In the genomic region with DNA sequence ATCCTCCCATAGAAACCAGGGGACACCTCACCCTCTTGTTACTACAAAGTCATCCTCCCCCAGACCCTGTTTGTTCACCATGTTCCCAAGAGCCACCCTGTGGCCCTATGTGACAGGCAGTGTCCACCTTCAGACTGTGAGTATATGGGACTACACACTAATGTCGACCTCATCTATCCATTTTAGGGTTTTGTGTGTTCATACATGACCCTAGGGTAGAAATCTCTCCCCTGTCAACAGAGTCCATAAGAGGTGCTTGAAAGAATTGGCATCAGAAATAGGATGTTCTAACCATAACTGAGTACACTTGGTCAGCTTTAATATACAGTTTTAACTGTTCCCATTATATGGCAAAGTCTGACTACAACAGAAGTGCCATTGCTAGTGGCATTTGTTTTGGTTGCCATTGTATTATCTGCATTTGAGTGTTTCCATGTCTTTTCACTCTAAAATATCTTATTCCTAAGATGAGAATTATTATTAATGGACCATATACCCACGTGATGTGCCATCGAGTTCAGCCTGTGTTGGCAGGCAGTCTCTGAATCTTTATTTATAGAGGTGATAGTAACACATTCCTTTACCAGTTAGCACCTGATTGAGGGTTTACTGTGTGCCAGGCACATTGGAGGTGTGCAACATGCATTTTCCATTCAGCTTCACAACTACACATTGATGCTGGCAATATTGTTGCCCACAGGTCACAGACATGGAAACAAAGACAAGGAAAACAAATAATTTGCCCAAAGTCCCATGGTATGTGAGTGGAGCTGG, we compare ENCODE assay signal across 19 cellular contexts.
DNase-seq lines count a peak whose midpoint lies in the region; ATAC-seq, FAIRE-seq and TF ChIP-seq lines count a peak whose summit lies in the region.
"Had no signal": no experiment of that assay in that cellular context is flagged by ENCODE, and none has a peak within 500 bp of the region (broad histone marks: within the 10 kb centered on the region; RNA-seq: fewer than 3 reads in every experiment).

No MANE protein-coding gene starts in this region.

- TF ChIP-seq EP300 in A549 (IDR thresholded peaks at IDR 0.05): no peak

- 19% methylated on average over 3 of the region's 3 CpGs for WGBS in A549 (ENCODE audit: missing lambda C conversion rate)

- TF ChIP-seq RAD21 in A549 (conservative IDR thresholded peaks at IDR 0.05 in 1 of 2, IDR thresholded peaks at IDR 0.05 in 1 of 2): no peak

- H3K9me3 Mint-ChIP-seq in mesothelial cell of epicardium: peaks cover 13% of the 10 kb centered on the region

- no peak for ATAC-seq in A549
- ATAC-seq: HCT116, HepG2 had no signal

- peaks cover 17% of the 10 kb centered on the region for H3K4me1 ChIP-seq in A549
- H3K4me1 ChIP-seq in PC-9 (replicated peaks; ENCODE audit: insufficient read depth): peaks cover 29% of the 10 kb centered on the region
- H3K4me1 ChIP-seq in left ventricle myocardium inferior: peaks cover 5% of the 10 kb centered on the region

- H3K27me3 ChIP-seq in PC-9 (ENCODE audit: insufficient read depth, low read depth) (no peaks in the 10 kb centered on the region), left ventricle myocardium inferior (ENCODE audit: low read depth) (no peaks in the 10 kb centered on the region)

- intact Hi-C loops in PC-9 (cut with micrococcal nuclease; ENCODE audit: unreplicated experiment) (no loop called here), left ventricle myocardium inferior (cut with micrococcal nuclease) (no loop called here)

- H2AFZ ChIP-seq in PC-9: 0 out of 2 replicates have a peak overlapping the region, but pooled peaks have one; percentile 9

- FAIRE-seq in A549 (lab: Jason Lieb, UNC): no peak
- FAIRE-seq: G401.6, GM12891, H54, HepG2, HTR-8/SVneo had no signal

- H3K4me2 ChIP-seq in A549: no peak overlapping the region
- no peak overlapping the region for H3K4me2 ChIP-seq in PC-9

- H3K27ac Mint-ChIP-seq in mesothelial cell of epicardium: peak overlapping the region; percentile 89
- H3K27ac Mint-ChIP-seq: B cell; CD4-positive, alpha-beta T cell had no signal

- TF ChIP-seq CTCF in A549 (IDR thresholded peaks at IDR 0.05) (no peak), PC-9 (conservative IDR thresholded peaks at IDR 0.05) (no peak), left ventricle myocardium inferior (IDR thresholded peaks at IDR 0.05; ENCODE audit: borderline replicate concordance) (no peak), mesothelial cell of epicardium (IDR thresholded peaks at IDR 0.05; ENCODE audit: unreplicated experiment) (no peak)

- peaks cover 64% of the 10 kb centered on the region for H3K4me1 Mint-ChIP-seq in mesothelial cell of epicardium
- H3K4me1 Mint-ChIP-seq: B cell had no signal

- no peaks in the 10 kb centered on the region for H3K79me2 ChIP-seq in PC-9 (ENCODE audit: low read depth)

- BruUV-seq in PC-9 (replicated peaks; lab: Mats Ljungman, UMichigan): no TSS peak

- H3K27ac ChIP-seq in A549 (peak overlapping the region; percentile 49 to 67; a peak in 5 of 6 replicates), PC-9 (no peak overlapping the region; the same call in 1 of the 2 replicates), left ventricle myocardium inferior (replicated peaks) (peak overlapping the region; percentile 20)

- H3K36me3 Mint-ChIP-seq in mesothelial cell of epicardium: peaks cover 9% of the 10 kb centered on the region

- H3K9me3 ChIP-seq in A549 (peaks cover 4% of the 10 kb centered on the region; the same call in 1 of the 3 replicates), PC-9 (ENCODE audit: insufficient read depth, low read depth) (peaks cover under 1% of the 10 kb centered on the region), left ventricle myocardium inferior (replicated peaks) (peaks cover 24% of the 10 kb centered on the region)

- no peaks in the 10 kb centered on the region for H4K20me1 ChIP-seq in PC-9 (ENCODE audit: insufficient read depth)

- no peaks in the 10 kb centered on the region for H3K36me3 ChIP-seq in PC-9 (ENCODE audit: low read depth)
- no peaks in the 10 kb centered on the region for H3K36me3 ChIP-seq in left ventricle myocardium inferior

- H3K27me3 Mint-ChIP-seq in mesothelial cell of epicardium (ENCODE audit: low read depth): no peaks in the 10 kb centered on the region
- H3K27me3 Mint-ChIP-seq: B cell; CD4-positive, alpha-beta T cell had no signal

- no peak overlapping the region for H3K4me3 Mint-ChIP-seq in mesothelial cell of epicardium
- H3K4me3 Mint-ChIP-seq: B cell; CD4-positive, alpha-beta T cell had no signal

- no peak for TF ChIP-seq POLR2A in A549 (IDR thresholded peaks at IDR 0.05; ENCODE audit: low read length)

- H3K9me2 ChIP-seq in PC-9 (ENCODE audit: insufficient read depth): no peaks in the 10 kb centered on the region

- POLR2A ChIA-PET in A549 (lab: Yijun Ruan, JAX): no interaction called here
- POLR2A ChIA-PET in PC-9 (lab: Charles Lee; ENCODE audit: unreplicated experiment): no interaction called here

- DNase-seq in A549 (ENCODE audit: low read depth in 1 of 2, low spot score in 1 of 2): no peak
- no peak for DNase-seq in PC-9
- DNase-seq in left ventricle myocardium inferior: no peak
- DNase-seq in mesothelial cell of epicardium (ENCODE audit: low spot score in 2 of 2, unreplicated experiment in 2 of 2): no peak
- no peak for DNase-seq in activated CD4-positive, alpha-beta T cell treated with anti-CD3 and anti-CD28 coated beads, Interleukin-2, amount 50 U/mL, for 1 hour
- no peak for DNase-seq in NOMO-1 treated with DMSO at 0.1 percent for 48 hours (lab: John Stamatoyannopoulos, UW; ENCODE audit: unreplicated experiment)
- DNase-seq in NOMO-1 treated with dmso at 0.1 percent for 144 hours (lab: John Stamatoyannopoulos, UW; ENCODE audit: unreplicated experiment): no peak
- DNase-seq: C1 segment of cervical spinal cord; CD4-positive, alpha-beta T cell; DMS153; DMS79 treated with DMSO at 0.1 percent for 48 hours; EL had no signal

- H3F3A ChIP-seq in PC-9 (ENCODE audit: insufficient read depth, low read depth): peaks cover 16% of the 10 kb centered on the region

- CTCF ChIA-PET in A549 (lab: Yijun Ruan, JAX): no interaction called here
- CTCF ChIA-PET in PC-9 (lab: Charles Lee): no interaction called here

- no peak overlapping the region for H3K4me3 ChIP-seq in A549
- no peak overlapping the region for H3K4me3 ChIP-seq in PC-9
- no peak overlapping the region for H3K4me3 ChIP-seq in left ventricle myocardium inferior

TF ChIP-seq in A549, 52 proteins besides CTCF, POLR2A, EP300 and RAD21:
- TF ChIP-seq CHD2 (IDR thresholded peaks at IDR 0.05; ENCODE audit: low read length, partially characterized antibody) (no peak), EHF (CRISPR knock-in tag; IDR thresholded peaks at IDR 0.05) (no peak), TFCP2L1 (CRISPR knock-in tag; IDR thresholded peaks at IDR 0.05) (no peak), ZNF302 (CRISPR knock-in tag; IDR thresholded peaks at IDR 0.05) (no peak), NFE2L2 (conservative IDR thresholded peaks at IDR 0.05; ENCODE audit: low read length) (no peak), TP53 (CRISPR knock-in tag; IDR thresholded peaks at IDR 0.05) (no peak), HES2 (IDR thresholded peaks at IDR 0.05) (no peak), MYC (IDR thresholded peaks at IDR 0.05; ENCODE audit: borderline replicate concordance, low read length) (no peak)
